Comparison of ENCODE assay signal across 8 cellular contexts in the genomic region with DNA sequence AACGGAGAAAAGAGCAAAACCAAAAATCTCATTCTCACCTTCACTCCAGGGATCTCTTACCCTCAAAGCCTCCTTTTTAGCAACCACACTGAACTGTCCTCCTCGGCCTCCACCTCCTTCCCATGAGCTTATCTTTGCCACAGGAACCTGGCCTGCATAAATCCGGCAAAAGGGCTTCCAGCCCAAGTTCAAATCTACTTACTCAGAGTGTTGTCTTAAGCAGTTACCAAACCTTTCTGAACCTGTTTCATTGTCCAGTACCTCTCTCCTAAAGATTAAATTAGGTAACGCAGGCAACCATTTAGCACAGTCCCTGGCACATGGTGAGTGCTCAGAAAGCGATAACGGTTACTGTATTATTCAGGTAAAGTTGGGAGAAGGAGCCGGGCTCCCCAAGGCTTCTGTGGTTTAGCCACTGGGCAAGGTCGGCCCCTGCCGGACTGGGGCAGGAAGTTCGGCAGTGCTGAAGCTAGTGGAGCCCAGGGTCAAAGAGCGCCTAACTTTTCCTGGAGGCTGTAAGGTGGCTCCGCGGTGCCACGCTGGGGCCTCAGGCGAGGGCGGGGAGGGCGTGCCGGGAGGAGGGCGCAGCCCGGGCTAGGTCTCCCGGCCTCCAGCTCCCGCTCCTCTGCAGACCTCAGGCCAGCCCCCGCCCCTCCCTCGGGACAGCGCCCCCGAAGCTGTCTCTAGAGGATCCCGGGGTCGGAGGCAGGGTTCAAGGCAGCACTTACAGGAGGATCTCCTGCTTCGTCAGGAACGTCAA. TPM values are rescaled to one million over a fixed set of nuclear protein-coding genes. Genes with fewer than 3 reads are reported as not detected.
A peak's percentile ranks its signal among the peaks of the same experiment; 100 is the strongest.
DNase-seq lines count a peak whose midpoint lies in the region; ATAC-seq and TF ChIP-seq lines count a peak whose summit lies in the region.

No MANE protein-coding gene starts in this region.

- TF ChIP-seq CTCF in GM12864 (IDR thresholded peaks at IDR 0.05; ENCODE audit: low read depth, low read length, missing control alignments) (peak; percentile 47), LNCaP clone FGC (IDR thresholded peaks at IDR 0.05; ENCODE audit: control insufficient read depth, extremely low read depth, insufficient read depth) (peak; percentile 62)

- 6% methylated on average over 30 of the region's 30 CpGs for WGBS in ectodermal cell, 2 experiments

- H3K36me3 ChIP-seq in H7 (replicated peaks; ENCODE audit: control insufficient read depth, insufficient read depth, low read length) (peaks cover 6% of the 10 kb centered on the region), ectodermal cell (ENCODE audit: control insufficient read depth, insufficient read depth, low read length) (no peaks in the 10 kb centered on the region)

- peak; percentile 14 for ATAC-seq in memory B cell (ENCODE audit: low read depth)

- H3K27ac ChIP-seq in ectodermal cell (ENCODE audit: insufficient read depth, low read depth, low read length, poor library complexity, severe bottlenecking) = peak overlapping the region; percentile 13

- H3K9me3 Mint-ChIP-seq in memory B cell = no peaks in the 10 kb centered on the region

- H3K4me3 Mint-ChIP-seq in memory B cell = peak overlapping the region; percentile 89

- peaks cover 7% of the 10 kb centered on the region for H3K4me1 ChIP-seq in ectodermal cell (ENCODE audit: control insufficient read depth, insufficient read depth, low read length)

- H3K27me3 Mint-ChIP-seq in memory B cell = no peaks in the 10 kb centered on the region

- no peaks in the 10 kb centered on the region for H3K27me3 ChIP-seq in H7 (ENCODE audit: control insufficient read depth, insufficient read depth, low read length)
- peaks cover 10% of the 10 kb centered on the region for H3K27me3 ChIP-seq in ectodermal cell (ENCODE audit: control insufficient read depth, insufficient read depth, low read length, poor library complexity, severe bottlenecking)

- H3K9me3 ChIP-seq in ectodermal cell (ENCODE audit: control insufficient read depth, low read length) = no peaks in the 10 kb centered on the region

- H3K4me3 ChIP-seq in GM12864 (ENCODE audit: low read depth, low read length) (peak overlapping the region; percentile 90), H7 (ENCODE audit: insufficient read depth, low read depth, low read length) (peak overlapping the region; percentile 85), LNCaP clone FGC (ENCODE audit: low read depth, low read length) (peak overlapping the region; percentile 94), ectodermal cell (ENCODE audit: insufficient read depth, low read depth, low read length) (peak overlapping the region; percentile 82)

- peaks cover 38% of the 10 kb centered on the region for H3K4me1 Mint-ChIP-seq in memory B cell

- DNase-seq in GM12864 (ENCODE audit: low read depth) = no peak
- peak; percentile 92 for DNase-seq in H7
- peak; percentile 70 for DNase-seq in LNCaP clone FGC (ENCODE audit: low read depth)
- DNase-seq in activated CD4-positive, CD25-positive, alpha-beta regulatory T cell treated with anti-CD3 and anti-CD28 coated beads, Interleukin-2, amount 50 U/mL, for 72 hours = peak; percentile 67
- DNase-seq in memory B cell (ENCODE audit: low spot score in 2 of 2) = peak in 1 of 2 donors; percentile 38
- peak; percentile 47 for DNase-seq in stimulated activated CD8-positive, alpha-beta memory T cell treated with anti-CD3 and anti-CD28 coated beads, Interleukin-4, amount 100 ng/mL, for 24 hours (ENCODE audit: low read depth)
- no peak for DNase-seq in NCI-H2029 (lab: John Stamatoyannopoulos, UW)

- H3K36me3 Mint-ChIP-seq in memory B cell = peaks cover 10% of the 10 kb centered on the region

- H3K27ac Mint-ChIP-seq in memory B cell = peak overlapping the region; percentile 95

RNA-seq across cellular contexts. Expression of gene CIB1, which starts 0.6 kb away (rescaled TPM):
- total RNA-seq in H7 (2014; rRNA removed; shearing (Covaris generic)) = 16.3 and 21.2 TPM in 2 replicates
- 14.8 TPM for polyA plus RNA-seq in ectodermal cell (2013, experiment 1 of 4)
- polyA plus RNA-seq in ectodermal cell (2013, experiment 2 of 4) = 11.4 TPM
- 11.5 TPM for polyA plus RNA-seq in ectodermal cell (2013, experiment 3 of 4)
- polyA plus RNA-seq in ectodermal cell (2013, experiment 4 of 4) = 13.1 TPM

RNA-seq across cellular contexts. Expression of gene GDPGP1, which starts 0.9 kb away (rescaled TPM):
- 5.2 and 5.8 TPM in 2 replicates for total RNA-seq in H7 (2014; rRNA removed; shearing (Covaris generic))
- 2.9 TPM for polyA plus RNA-seq in ectodermal cell (2013, experiment 1 of 4)
- 5.1 TPM for polyA plus RNA-seq in ectodermal cell (2013, experiment 2 of 4)
- polyA plus RNA-seq in ectodermal cell (2013, experiment 3 of 4) = 3.7 TPM
- polyA plus RNA-seq in ectodermal cell (2013, experiment 4 of 4) = 3.2 TPM

RNA-seq across cellular contexts. Expression of gene TTLL13, which starts 16.2 kb away (rescaled TPM):
- 0.07 and 0.14 TPM in 2 replicates for total RNA-seq in H7 (2014; rRNA removed; shearing (Covaris generic))
- polyA plus RNA-seq in ectodermal cell (2013, experiment 1 of 4) = not detected
- not detected for polyA plus RNA-seq in ectodermal cell (2013, experiment 2 of 4)
- not detected for polyA plus RNA-seq in ectodermal cell (2013, experiment 3 of 4)
- not detected for polyA plus RNA-seq in ectodermal cell (2013, experiment 4 of 4)

RNA-seq across cellular contexts. Expression of gene SEMA4B, which starts 32.0 kb away (rescaled TPM):
- 53.0 and 61.0 TPM in 2 replicates for total RNA-seq in H7 (2014; rRNA removed; shearing (Covaris generic))
- 26.1 TPM for polyA plus RNA-seq in ectodermal cell (2013, experiment 1 of 4)
- polyA plus RNA-seq in ectodermal cell (2013, experiment 2 of 4) = 21.8 TPM
- polyA plus RNA-seq in ectodermal cell (2013, experiment 3 of 4) = 23.2 TPM
- polyA plus RNA-seq in ectodermal cell (2013, experiment 4 of 4) = 23.8 TPM

RNA-seq across cellular contexts. Expression of gene NGRN, which starts 32.4 kb away (rescaled TPM):
- total RNA-seq in H7 (2014; rRNA removed; shearing (Covaris generic)) = 66.6 and 72.9 TPM in 2 replicates
- 116 TPM for polyA plus RNA-seq in ectodermal cell (2013, experiment 1 of 4)
- polyA plus RNA-seq in ectodermal cell (2013, experiment 2 of 4) = 115 TPM
- 80.7 TPM for polyA plus RNA-seq in ectodermal cell (2013, experiment 3 of 4)
- polyA plus RNA-seq in ectodermal cell (2013, experiment 4 of 4) = 93.1 TPM

Comparison
In these comparisons a context has a peak if more than half of its experiments do, and no peak if none do; other contexts are left out.
1. DNase-seq: peak in H7 (single experiment), LNCaP clone FGC (single experiment), activated CD4-positive, CD25-positive, alpha-beta regulatory T cell treated with anti-CD3 and anti-CD28 coated beads, Interleukin-2, amount 50 U/mL, for 72 hours (single experiment) and stimulated activated CD8-positive, alpha-beta memory T cell treated with anti-CD3 and anti-CD28 coated beads, Interleukin-4, amount 100 ng/mL, for 24 hours (single experiment); none in GM12864 (single experiment) and NCI-H2029 (single experiment).
2. Peak in every context shown above with its lines, with median percentiles within 50 percentile points of each other: H3K4me3 ChIP-seq.